19 cellular contexts compared by ENCODE assay signal in the genomic region with DNA sequence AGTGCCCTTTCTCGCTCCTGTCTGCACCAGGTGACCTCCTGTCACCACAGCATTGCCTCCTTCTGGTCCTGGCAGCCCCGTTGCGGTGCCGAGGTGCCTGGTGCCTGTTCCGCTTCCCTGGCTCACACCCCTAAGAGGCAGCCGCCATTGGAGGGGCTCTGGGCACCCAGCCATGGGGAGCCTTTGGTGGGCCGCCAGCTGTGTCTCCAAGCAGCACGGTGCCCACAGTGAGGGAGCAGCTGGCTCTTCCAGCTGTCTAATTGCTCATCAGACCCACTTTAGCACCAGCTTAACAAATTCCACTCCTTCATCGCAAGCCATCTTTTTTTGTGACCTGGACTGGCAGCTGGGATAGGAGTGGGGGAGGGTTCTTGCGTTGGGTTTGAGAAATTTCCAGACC.
DNase-seq lines count a peak whose midpoint lies in the region; ATAC-seq lines count a peak whose summit lies in the region.
"Had no signal": no experiment of that assay in that cellular context is flagged by ENCODE, and none has a peak within 500 bp of the region (broad histone marks: within the 10 kb centered on the region; RNA-seq: fewer than 3 reads in every experiment).

No MANE protein-coding gene starts in this region.

- intact Hi-C loops in right cardiac atrium (cut with DNase I): no loop called here

- 64% methylated on average over 10 of the region's 10 CpGs for WGBS in right cardiac atrium

- no peak overlapping the region for H3K27ac ChIP-seq in right cardiac atrium (ENCODE audit: low read length)
- H3K27ac ChIP-seq: HL-60, lower lobe of right lung had no signal

- H3K4me1 ChIP-seq in right cardiac atrium (ENCODE audit: control insufficient read depth, insufficient read depth, low read length): no peaks in the 10 kb centered on the region
- H3K4me1 ChIP-seq: lower lobe of right lung had no signal

- DNase-seq in DMS 273 (lab: John Stamatoyannopoulos, UW; ENCODE audit: unreplicated experiment): peak; percentile 95
- DNase-seq in NCI-H1092 (lab: John Stamatoyannopoulos, UW): peak; percentile 87
- peak; percentile 22 to 75 for DNase-seq in NCI-H446 (lab: John Stamatoyannopoulos, UW)
- DNase-seq in right cardiac atrium: peak; percentile 22 to 81 (median 70)
- DNase-seq in putamen (ENCODE audit: low spot score): no peak
- DNase-seq in dermis blood vessel endothelial cell: no peak
- no peak for DNase-seq in NCI-H1436 treated with DMSO at 0.1 percent for 48 hours (lab: John Stamatoyannopoulos, UW)
- DNase-seq: activated CD4-positive, alpha-beta T cell treated with anti-CD3 and anti-CD28 coated beads for 1 hour; activated CD8-positive, alpha-beta memory T cell treated with anti-CD3 and anti-CD28 coated beads for 24 hours; activated naive CD4-positive, alpha-beta T cell treated with anti-CD3 and anti-CD28 coated beads for 36 hours; activated T-cell treated with anti-CD3 and anti-CD28 coated beads, Interleukin-2, amount 50 U/mL, for 4 hours; effector CD8-positive, alpha-beta T cell; foreskin melanocyte; HFFc6; hippocampal formation; lower lobe of right lung; NK-92 treated with Interleukin-12 subunit alpha and Interleukin-12 subunit beta, amount 100 ng/mL, for 24 hours; stimulated activated CD4-positive, alpha-beta T cell treated with anti-CD3 and anti-CD28 coated beads, Interleukin-12 subunit alpha, Interleukin-12 subunit beta, amount 100 ng/mL, for 4 hours had no signal

- H3K9me3 ChIP-seq in right cardiac atrium (ENCODE audit: control insufficient read depth, low read length): no peaks in the 10 kb centered on the region
- H3K9me3 ChIP-seq: lower lobe of right lung had no signal

- peak; percentile 49 to 50 for ATAC-seq in right cardiac atrium
- ATAC-seq: activated T-cell treated with anti-CD3 and anti-CD28 coated beads, Interleukin-2, amount 50 U/mL, for 4 hours; lower lobe of right lung had no signal

- no peak overlapping the region for H3K4me3 ChIP-seq in right cardiac atrium (ENCODE audit: low read length)
- H3K4me3 ChIP-seq: lower lobe of right lung had no signal

- no peaks in the 10 kb centered on the region for H3K27me3 ChIP-seq in right cardiac atrium (ENCODE audit: control insufficient read depth, insufficient read depth)

Comparison
In these comparisons a context has a peak if more than half of its experiments do, and no peak if none do; other contexts are left out.
1. DNase-seq: peak in DMS 273 (single experiment), NCI-H1092 (single experiment), NCI-H446 (2 of 2) and right cardiac atrium (3 of 3); none in putamen (single experiment), dermis blood vessel endothelial cell (single experiment) and NCI-H1436 treated with DMSO at 0.1 percent for 48 hours (single experiment).